22 cellular contexts compared by ENCODE assay signal in genomic region chr1:210189426-210189825, GRCh38. TPM values are rescaled to one million over a fixed set of nuclear protein-coding genes. Genes with fewer than 3 reads are reported as not detected.
DNase-seq lines count a peak whose midpoint lies in the region; TF ChIP-seq lines count a peak whose summit lies in the region.
"Had no signal": no experiment of that assay in that cellular context is flagged by ENCODE, and none has a peak within 500 bp of the region (broad histone marks: within the 10 kb centered on the region; RNA-seq: fewer than 3 reads in every experiment).

No MANE protein-coding gene starts in this region.

- H3K4me1 Mint-ChIP-seq in activated T-helper 1 cell treated with anti-CD3 and anti-CD28 coated beads, Interleukin-12 subunit alpha, Interleukin-12 subunit beta, Interleukin-2, Interleukin-4 antibody, amounts not matched to agents 30 ng/mL and 10 ng/mL and 1 ng/mL, durations not matched to agents 14 hours and 24 hours and 36 hours (ENCODE audit: low read depth) = no peaks in the 10 kb centered on the region
- H3K4me1 Mint-ChIP-seq: CD14-positive monocyte; CD4-positive, alpha-beta memory T cell; CD4-positive, CD25-positive, alpha-beta regulatory T cell; CD8-positive, alpha-beta memory T cell had no signal

- H3K79me1 ChIP-seq in trophoblast cell (ENCODE audit: low read length) = peaks cover 2% of the 10 kb centered on the region

- H3K9me3 Mint-ChIP-seq in activated T-helper 1 cell treated with anti-CD3 and anti-CD28 coated beads, Interleukin-12 subunit alpha, Interleukin-12 subunit beta, Interleukin-2, Interleukin-4 antibody, amounts not matched to agents 30 ng/mL and 10 ng/mL and 1 ng/mL, durations not matched to agents 14 hours and 24 hours and 36 hours = no peaks in the 10 kb centered on the region
- H3K9me3 Mint-ChIP-seq: CD4-positive, alpha-beta memory T cell; CD4-positive, CD25-positive, alpha-beta regulatory T cell; CD8-positive, alpha-beta memory T cell had no signal

- H3K27ac Mint-ChIP-seq in activated T-helper 1 cell treated with anti-CD3 and anti-CD28 coated beads, Interleukin-12 subunit alpha, Interleukin-12 subunit beta, Interleukin-2, Interleukin-4 antibody, amounts not matched to agents 30 ng/mL and 10 ng/mL and 1 ng/mL, durations not matched to agents 14 hours and 24 hours and 36 hours = no peak overlapping the region
- H3K27ac Mint-ChIP-seq: CD14-positive monocyte; CD4-positive, alpha-beta memory T cell; CD4-positive, CD25-positive, alpha-beta regulatory T cell; CD8-positive, alpha-beta memory T cell had no signal

- H2AK5ac ChIP-seq in trophoblast cell (ENCODE audit: low read length) = no peak overlapping the region

- intact Hi-C loops in activated T-helper 1 cell treated with anti-CD3 and anti-CD28 coated beads, Interleukin-12 subunit alpha, Interleukin-12 subunit beta, Interleukin-2, Interleukin-4 antibody, amounts not matched to agents 30 ng/mL and 10 ng/mL and 1 ng/mL, durations not matched to agents 14 hours and 24 hours and 36 hours (cut with micrococcal nuclease) = no loop called here
- intact Hi-C loops in tibial artery (cut with DNase I; ENCODE audit: low total_unique reads) = no loop called here

- no peak overlapping the region for H3K9ac ChIP-seq in trophoblast cell (ENCODE audit: low read length)
- H3K9ac ChIP-seq: BLaER1 had no signal

- H3K27ac ChIP-seq in trophoblast cell (ENCODE audit: low read depth, low read length) = no peak overlapping the region
- H3K27ac ChIP-seq in tibial artery = no peak overlapping the region
- H3K27ac ChIP-seq: BLaER1 had no signal

- H3K27me3 ChIP-seq in trophoblast cell (ENCODE audit: insufficient read depth, low read length) (no peaks in the 10 kb centered on the region), tibial artery (no peaks in the 10 kb centered on the region)
- H3K27me3 ChIP-seq: BE2C, BLaER1 had no signal

- H3K4me1 ChIP-seq in trophoblast cell (ENCODE audit: control insufficient read depth in 1 of 2, insufficient read depth in 2 of 2, low read length in 2 of 2) (peaks cover 6 to 7% of the 10 kb centered on the region in 2 experiments), tibial artery (no peaks in the 10 kb centered on the region)
- H3K4me1 ChIP-seq: BE2C, BLaER1 had no signal

- no peak overlapping the region for H3K23ac ChIP-seq in trophoblast cell (ENCODE audit: low read length)

- no peak overlapping the region for H3K4me3 Mint-ChIP-seq in activated T-helper 1 cell treated with anti-CD3 and anti-CD28 coated beads, Interleukin-12 subunit alpha, Interleukin-12 subunit beta, Interleukin-2, Interleukin-4 antibody, amounts not matched to agents 30 ng/mL and 10 ng/mL and 1 ng/mL, durations not matched to agents 14 hours and 24 hours and 36 hours
- H3K4me3 Mint-ChIP-seq: CD14-positive monocyte; CD4-positive, alpha-beta memory T cell; CD4-positive, CD25-positive, alpha-beta regulatory T cell; CD8-positive, alpha-beta memory T cell had no signal

- no peak overlapping the region for H4K8ac ChIP-seq in trophoblast cell (ENCODE audit: low read depth, low read length)

- no peak overlapping the region for H4K91ac ChIP-seq in trophoblast cell (ENCODE audit: low read depth, low read length)

- TF ChIP-seq CTCF in tibial artery (IDR thresholded peaks at IDR 0.05) = no peak

- no peaks in the 10 kb centered on the region for H3K79me2 ChIP-seq in trophoblast cell (ENCODE audit: control insufficient read depth, insufficient read depth, low read length, poor library complexity)

- H3K36me3 ChIP-seq in trophoblast cell (ENCODE audit: control insufficient read depth in 1 of 2, insufficient read depth in 2 of 2, low read length in 2 of 2) = no peaks in the 10 kb centered on the region
- H3K36me3 ChIP-seq in tibial artery = no peaks in the 10 kb centered on the region
- H3K36me3 ChIP-seq: BE2C, BLaER1 had no signal

- H2BK12ac ChIP-seq in trophoblast cell (ENCODE audit: low read length) = no peak overlapping the region

- no peak overlapping the region for H3K14ac ChIP-seq in trophoblast cell (ENCODE audit: low read length)

- H2BK120ac ChIP-seq in trophoblast cell (ENCODE audit: insufficient read depth, low read length, poor library complexity) = no peak overlapping the region

- H3K27me3 Mint-ChIP-seq in activated T-helper 1 cell treated with anti-CD3 and anti-CD28 coated beads, Interleukin-12 subunit alpha, Interleukin-12 subunit beta, Interleukin-2, Interleukin-4 antibody, amounts not matched to agents 30 ng/mL and 10 ng/mL and 1 ng/mL, durations not matched to agents 14 hours and 24 hours and 36 hours (ENCODE audit: insufficient read depth) = no peaks in the 10 kb centered on the region
- H3K27me3 Mint-ChIP-seq: CD4-positive, CD25-positive, alpha-beta regulatory T cell; CD8-positive, alpha-beta memory T cell had no signal

- H3K18ac ChIP-seq in trophoblast cell (ENCODE audit: low read length) = no peak overlapping the region

- H2BK5ac ChIP-seq in trophoblast cell (ENCODE audit: low read depth, low read length, poor library complexity) = no peak overlapping the region

- DNase-seq in RPMI7951 (ENCODE audit: low read depth) (peak; percentile 21), myocyte (ENCODE audit: low read depth) (peak; percentile 9), trophoblast cell (peak; percentile 83 to 91), tibial artery (no peak), kidney tubule cell (ENCODE audit: low spot score) (no peak), GDM1 (lab: John Stamatoyannopoulos, UW) (no peak)
- DNase-seq in activated T-helper 1 cell treated with anti-CD3 and anti-CD28 coated beads, Interleukin-12 subunit alpha, Interleukin-12 subunit beta, Interleukin-2, Interleukin-4 antibody, amounts not matched to agents 30 ng/mL and 10 ng/mL and 1 ng/mL, durations not matched to agents 14 hours and 24 hours and 36 hours (ENCODE audit: low spot score) = no peak
- DNase-seq: 8988T; ACHN; BE2C; C1 segment of cervical spinal cord; CD4-positive, alpha-beta memory T cell; CD4-positive, CD25-positive, alpha-beta regulatory T cell; CD8-positive, alpha-beta memory T cell; COR-L47; DMS 273 treated with DMSO at 0.1 percent for 48 hours; DMS153; DND-41; EL; GF-D8 had no signal

- no peak overlapping the region for H3K4ac ChIP-seq in trophoblast cell (ENCODE audit: low read depth, low read length)

- no peak overlapping the region for H3K4me3 ChIP-seq in trophoblast cell (ENCODE audit: low read depth, low read length)
- no peak overlapping the region for H3K4me3 ChIP-seq in tibial artery
- H3K4me3 ChIP-seq: BLaER1 had no signal

- H4K12ac ChIP-seq in trophoblast cell (ENCODE audit: low read depth, low read length) = no peak overlapping the region

- no peak overlapping the region for H3K4me2 ChIP-seq in trophoblast cell (ENCODE audit: low read length)
- H3K4me2 ChIP-seq: BLaER1 had no signal

- WGBS in trophoblast cell (ENCODE audit: extremely low coverage, insufficient coverage, insufficient read length) = no CpG with 5 or more reads among the region's 7 CpGs

- H2AFZ ChIP-seq in trophoblast cell (ENCODE audit: insufficient read depth, low read length, poor library complexity) = no peak overlapping the region

- H3K9me3 ChIP-seq in trophoblast cell (ENCODE audit: insufficient read depth, low read depth, low read length) (peaks cover 1% of the 10 kb centered on the region), tibial artery (no peaks in the 10 kb centered on the region)
- H3K9me3 ChIP-seq: BE2C had no signal

- H3K36me3 Mint-ChIP-seq in activated T-helper 1 cell treated with anti-CD3 and anti-CD28 coated beads, Interleukin-12 subunit alpha, Interleukin-12 subunit beta, Interleukin-2, Interleukin-4 antibody, amounts not matched to agents 30 ng/mL and 10 ng/mL and 1 ng/mL, durations not matched to agents 14 hours and 24 hours and 36 hours (ENCODE audit: low read depth) = no peaks in the 10 kb centered on the region
- H3K36me3 Mint-ChIP-seq: CD14-positive monocyte; CD4-positive, alpha-beta memory T cell; CD4-positive, CD25-positive, alpha-beta regulatory T cell; CD8-positive, alpha-beta memory T cell had no signal

RNA-seq across cellular contexts. Expression of gene SERTAD4, which starts 43.2 kb away (rescaled TPM):
- 19.8 TPM in 2 replicates for total RNA-seq in RPMI7951 (2014; rRNA removed; shearing (Covaris generic))
- 0.05 TPM in 1 of 2 replicates, not detected in the other for total RNA-seq in myocyte
- polyA plus RNA-seq in myocyte (2012) = 9.1 TPM
- 22.0 and 22.1 TPM in 2 replicates for polyA plus RNA-seq in trophoblast cell (2013)
- total RNA-seq in activated T-helper 1 cell treated with anti-CD3 and anti-CD28 coated beads, Interleukin-12 subunit alpha, Interleukin-12 subunit beta, Interleukin-2, Interleukin-4 antibody, amounts not matched to agents 30 ng/mL and 10 ng/mL and 1 ng/mL, durations not matched to agents 14 hours and 24 hours and 36 hours = not detected in 2 replicates
- total RNA-seq: CD4-positive, alpha-beta memory T cell; CD4-positive, CD25-positive, alpha-beta regulatory T cell; CD8-positive, alpha-beta memory T cell had no signal
- polyA plus RNA-seq: CD14-positive monocyte; CD4-positive, alpha-beta memory T cell; CD4-positive, CD25-positive, alpha-beta regulatory T cell; CD8-positive, alpha-beta memory T cell had no signal

Comparison
In these comparisons a context has a peak if more than half of its experiments do, and no peak if none do; other contexts are left out.
1. DNase-seq: peak in RPMI7951 (single experiment), myocyte (single experiment) and trophoblast cell (2 of 2); none in activated T-helper 1 cell treated with anti-CD3 and anti-CD28 coated beads, Interleukin-12 subunit alpha, Interleukin-12 subunit beta, Interleukin-2, Interleukin-4 antibody, amounts not matched to agents 30 ng/mL and 10 ng/mL and 1 ng/mL, durations not matched to agents 14 hours and 24 hours and 36 hours (single experiment), tibial artery (0 of 2), kidney tubule cell (single experiment) and GDM1 (single experiment).
2. RNA of gene SERTAD4, which starts 43.2 kb away (total RNA-seq): 19.8 TPM in RPMI7951; 0.05 TPM in myocyte and not detected in activated T-helper 1 cell treated with anti-CD3 and anti-CD28 coated beads, Interleukin-12 subunit alpha, Interleukin-12 subunit beta, Interleukin-2, Interleukin-4 antibody, amounts not matched to agents 30 ng/mL and 10 ng/mL and 1 ng/mL, durations not matched to agents 14 hours and 24 hours and 36 hours; every median in the first group is over 10 times any median in the second.